ENCODE assay signal across 20 cellular contexts in genomic region chr4:128130621-128131020, GRCh38.
"Had no signal": no experiment of that assay in that cellular context is flagged by ENCODE, and none has a peak within 500 bp of the region (broad histone marks: within the 10 kb centered on the region; RNA-seq: fewer than 3 reads in every experiment).

No MANE protein-coding gene starts in this region.

- DNase-seq: activated CD4-positive, alpha-beta T cell treated with anti-CD3 and anti-CD28 coated beads, Interleukin-2, amount 50 U/mL, for 1 hour; activated CD4-positive, CD25-positive, alpha-beta regulatory T cell; activated CD8-positive, alpha-beta memory T cell treated with anti-CD3 and anti-CD28 coated beads, Interleukin-2, amount 50 U/mL, for 4 hours; activated naive CD4-positive, alpha-beta T cell treated with anti-CD3 and anti-CD28 coated beads for 36 hours; activated naive CD8-positive, alpha-beta T cell treated with anti-CD3 and anti-CD28 coated beads, Interleukin-2, amount 50 U/mL, for 24 hours; activated T-cell treated with anti-CD3 and anti-CD28 coated beads, Interleukin-2, amount 50 U/mL, for 4 hours; anterior cingulate cortex; dorsolateral prefrontal cortex; erythroblast; heart right ventricle; immature natural killer cell; left colon; occipital lobe; stimulated activated CD4-positive, alpha-beta T cell treated with anti-CD3 and anti-CD28 coated beads, Interleukin-12 subunit alpha, Interleukin-12 subunit beta, amount 100 ng/mL, for 4 hours; stimulated activated CD4-positive, alpha-beta T cell treated with anti-CD3 and anti-CD28 coated beads, Interleukin-1b, Interleukin-23, amount 100 ng/mL, for 48 hours; stimulated activated CD8-positive, alpha-beta memory T cell treated with anti-CD3 and anti-CD28 coated beads, Interleukin-4, amount 100 ng/mL, for 48 hours; stimulated activated naive CD4-positive, alpha-beta T cell; T1000; upper lobe of right lung had no signal

- H3K9me3 ChIP-seq: upper lobe of right lung had no signal

- H3K4me3 ChIP-seq: dorsolateral prefrontal cortex, heart right ventricle, lung, upper lobe of right lung had no signal

- H3K4me1 ChIP-seq: heart right ventricle, upper lobe of right lung had no signal

- H3K27me3 ChIP-seq: dorsolateral prefrontal cortex, heart right ventricle, upper lobe of right lung had no signal

- H3K27ac ChIP-seq: dorsolateral prefrontal cortex, heart right ventricle, upper lobe of right lung had no signal

- H3K36me3 ChIP-seq: upper lobe of right lung had no signal
